In genomic region chr5:150428106-150428876, GRCh38 we compare ENCODE assay signal across 13 cellular contexts. TPM values are rescaled to one million over a fixed set of nuclear protein-coding genes. Genes with fewer than 3 reads are reported as not detected.
DNase-seq lines count a peak whose midpoint lies in the region; ATAC-seq, FAIRE-seq and TF ChIP-seq lines count a peak whose summit lies in the region.
"Had no signal": no experiment of that assay in that cellular context is flagged by ENCODE, and none has a peak within 500 bp of the region (broad histone marks: within the 10 kb centered on the region; RNA-seq: fewer than 3 reads in every experiment).

No MANE protein-coding gene starts in this region.

- peaks cover 0 to 12% (median 10%) of the 10 kb centered on the region in 4 donors for H3K4me1 ChIP-seq in transverse colon

- H3K27ac ChIP-seq in WERI-Rb-1 (0 out of 2 replicates have a peak overlapping the region, but pooled peaks have one; percentile 16), transverse colon (peak overlapping the region; percentile 23 to 45 (median 32))

- in situ Hi-C loops in transverse colon (cut with MboI; ENCODE audit: low pct_ligation_motif_present in 1 of 4, low pct_unique_long_range_greater_than_20kb in 1 of 4, low sequenced_read_pairs in 3 of 4) = loop anchor here (25.0 kb wide), 3 partner anchors 166 to 291 kb away; partner anchors contain the start of genes CDX1 (in 2 of the 4) and PDGFRB (in 2 of the 4)

- H3K9me3 ChIP-seq in WERI-Rb-1 (ENCODE audit: severe bottlenecking) (no peaks in the 10 kb centered on the region), transverse colon (no peaks in the 10 kb centered on the region)

- no peaks in the 10 kb centered on the region for H3K27me3 ChIP-seq in WERI-Rb-1 (ENCODE audit: insufficient read depth, low read depth, severe bottlenecking)
- no peaks in the 10 kb centered on the region for H3K27me3 ChIP-seq in transverse colon

- intact Hi-C loops in transverse colon (cut with DNase I; ENCODE audit: low total_unique reads) = no loop called here

- peak; percentile 24 for DNase-seq in WERI-Rb-1
- DNase-seq in glomerular visceral epithelial cell (ENCODE audit: extremely low spot score) = peak; percentile 73
- DNase-seq in myocyte (ENCODE audit: low read depth) = peak; percentile 57
- peak; percentile 67 for DNase-seq in transverse colon
- no peak for DNase-seq in HTR-8/SVneo (ENCODE audit: insufficient read length, low spot score)
- DNase-seq: activated naive CD4-positive, alpha-beta T cell treated with anti-CD3 and anti-CD28 coated beads for 36 hours; glutamatergic neuron; NCI-H510A; stimulated activated CD4-positive, alpha-beta T cell treated with anti-CD3 and anti-CD28 coated beads, Interleukin-15, amount 100 ng/mL, for 24 hours had no signal

- no peak overlapping the region for H3K4me3 ChIP-seq in WERI-Rb-1 (ENCODE audit: low read depth, low read length)
- no peak overlapping the region for H3K4me3 ChIP-seq in transverse colon

- no peak for ATAC-seq in HG03521 (IDR thresholded peaks at IDR 0.05; ENCODE audit: unreplicated experiment)
- no peak for ATAC-seq in HG03045 (IDR thresholded peaks at IDR 0.05; ENCODE audit: unreplicated experiment)
- no peak for ATAC-seq in GM18511 (IDR thresholded peaks at IDR 0.05; ENCODE audit: unreplicated experiment)

- TF ChIP-seq POLR2A in transverse colon (IDR thresholded peaks at IDR 0.05) = no peak

- no peak for FAIRE-seq in HTR-8/SVneo (lab: Jason Lieb, UNC)
- FAIRE-seq: TTC549 had no signal

- WGBS in transverse colon (ENCODE audit: low coverage in 1 of 2), 2 donors = 10 to 46% methylated on average over 9 to 18 of the region's 18 CpGs

- no peak for TF ChIP-seq EP300 in transverse colon (IDR thresholded peaks at IDR 0.05; ENCODE audit: low read depth)

- no peaks in the 10 kb centered on the region for H3K36me3 ChIP-seq in WERI-Rb-1
- H3K36me3 ChIP-seq in transverse colon = no peaks in the 10 kb centered on the region

- TF ChIP-seq CTCF in WERI-Rb-1 (IDR thresholded peaks at IDR 0.05; ENCODE audit: low read depth, low read length) (no peak), transverse colon (IDR thresholded peaks at IDR 0.05) (no peak)

RNA-seq across cellular contexts. Expression of gene CD74, which starts 15.6 kb away (rescaled TPM):
- 1.3 and 2.9 TPM in 2 replicates for total RNA-seq in myocyte
- not detected for polyA plus RNA-seq in myocyte (2012)
- total RNA-seq in transverse colon = 100 to 1,000 TPM in 3 of 4 donors, 10 to 100 TPM in 1; 54.3 to 451 (median 259) TPM

RNA-seq across cellular contexts. Expression of gene RPS14, which starts 21.2 kb away (rescaled TPM):
- total RNA-seq in myocyte (1,461 and 1,734 TPM in 2 replicates), transverse colon (1,000 to 10,000 TPM; 1,179 to 2,387 (median 1,878) TPM)
- 2,827 TPM for polyA plus RNA-seq in myocyte (2012)

Comparison
In these comparisons a context has a peak if more than half of its experiments do, and no peak if none do; other contexts are left out.
1. RNA of gene CD74, which starts 15.6 kb away (total RNA-seq): 54.3 to 451 TPM in transverse colon; 1.3 to 2.9 TPM in myocyte; every median in the first group is over 10 times any median in the second.